In the genomic region with DNA sequence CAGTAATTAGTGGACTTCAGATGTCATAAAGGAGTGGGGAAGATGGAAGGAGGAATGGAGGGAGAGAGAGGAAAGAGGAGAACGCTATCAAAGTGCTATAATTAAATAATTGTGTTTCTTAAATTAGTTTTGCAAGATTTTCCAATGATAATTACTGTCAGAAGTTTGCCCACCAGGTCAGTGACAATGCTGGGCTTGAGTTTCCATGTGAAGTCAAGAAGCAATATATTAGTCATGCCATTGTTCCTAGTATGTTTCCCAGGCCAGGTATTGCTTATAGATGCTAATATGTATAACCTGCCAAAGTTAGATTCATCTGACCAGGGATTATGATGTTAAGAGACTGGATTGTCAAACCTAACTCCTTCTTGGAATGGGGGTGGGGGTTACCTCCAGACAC, we compare ENCODE assay signal across 17 cellular contexts.
A peak's percentile ranks its signal among the peaks of the same experiment; 100 is the strongest.
DNase-seq lines count a peak whose midpoint lies in the region; ATAC-seq and TF ChIP-seq lines count a peak whose summit lies in the region.
"Had no signal": no experiment of that assay in that cellular context is flagged by ENCODE, and none has a peak within 500 bp of the region (broad histone marks: within the 10 kb centered on the region; RNA-seq: fewer than 3 reads in every experiment).

No MANE protein-coding gene starts in this region.

- peak overlapping the region; percentile 75 for H3K4me2 ChIP-seq in smooth muscle cell
- H3K4me2 ChIP-seq: PC-9 had no signal

- H3K4me1 Mint-ChIP-seq in activated naive CD4-positive, alpha-beta T cell treated with anti-CD3 and anti-CD28 coated beads for 36 hours (ENCODE audit: low read depth), result peaks cover 89% of the 10 kb centered on the region

- peak overlapping the region; percentile 83 for H3K27ac ChIP-seq in smooth muscle cell (ENCODE audit: low read depth)
- H3K27ac ChIP-seq: dorsolateral prefrontal cortex, PC-9, suprapubic skin had no signal

- H3F3A ChIP-seq in smooth muscle cell (ENCODE audit: low read depth), result peaks cover 7% of the 10 kb centered on the region

- CTCF ChIA-PET in activated naive CD4-positive, alpha-beta T cell treated with anti-CD3 and anti-CD28 coated beads for 36 hours (lab: Charles Lee), result interaction anchor here (0.9 to 1.1 kb wide), 2 partner anchors 65 to 74 kb away, joined by 3 read pairs; no protein-coding TSS in a partner anchor

- no peaks in the 10 kb centered on the region for H3K79me2 ChIP-seq in smooth muscle cell (ENCODE audit: low read depth)

- peaks cover 14% of the 10 kb centered on the region for H3K4me1 ChIP-seq in smooth muscle cell (ENCODE audit: low read depth)

- 86% methylated on average over 1 of the region's 1 CpG for WGBS in smooth muscle cell (ENCODE audit: low lambda C conversion rate)

- H2AFZ ChIP-seq in smooth muscle cell (ENCODE audit: low read depth), result no peak overlapping the region
- H2AFZ ChIP-seq: PC-9 had no signal

- no peak overlapping the region for H3K9ac ChIP-seq in smooth muscle cell (ENCODE audit: low read depth)

- no peaks in the 10 kb centered on the region for H3K27me3 ChIP-seq in smooth muscle cell (ENCODE audit: low read depth)
- H3K27me3 ChIP-seq: dorsolateral prefrontal cortex, suprapubic skin had no signal

- H3K36me3 Mint-ChIP-seq in activated naive CD4-positive, alpha-beta T cell treated with anti-CD3 and anti-CD28 coated beads for 36 hours (ENCODE audit: low read depth), result peaks cover 36% of the 10 kb centered on the region

- peak overlapping the region; percentile 87 for H3K27ac Mint-ChIP-seq in activated naive CD4-positive, alpha-beta T cell treated with anti-CD3 and anti-CD28 coated beads for 36 hours

- TF ChIP-seq CTCF in fibroblast of mammary gland (conservative IDR thresholded peaks at IDR 0.05; ENCODE audit: control insufficient read depth, insufficient read depth, low read depth, low read length) (no peak), smooth muscle cell (IDR thresholded peaks at IDR 0.05; ENCODE audit: borderline replicate concordance, insufficient read depth, poor library complexity, severe bottlenecking) (no peak)

- no peaks in the 10 kb centered on the region for H3K36me3 ChIP-seq in smooth muscle cell (ENCODE audit: low read depth)
- H3K36me3 ChIP-seq: suprapubic skin had no signal

- H3K27me3 Mint-ChIP-seq in activated naive CD4-positive, alpha-beta T cell treated with anti-CD3 and anti-CD28 coated beads for 36 hours (ENCODE audit: low read depth), result no peaks in the 10 kb centered on the region

- no peaks in the 10 kb centered on the region for H3K9me3 ChIP-seq in smooth muscle cell (replicated peaks; ENCODE audit: low read depth)
- H3K9me3 ChIP-seq: suprapubic skin had no signal

- ATAC-seq in SK-N-SH treated with all-trans-retinoic acid at 6 μM for 48 hours, result peak; percentile 23
- ATAC-seq: left lobe of liver had no signal

- H3K4me3 Mint-ChIP-seq in activated naive CD4-positive, alpha-beta T cell treated with anti-CD3 and anti-CD28 coated beads for 36 hours, result peak overlapping the region; percentile 47

- no peaks in the 10 kb centered on the region for H4K20me1 ChIP-seq in smooth muscle cell (ENCODE audit: low read depth)

- H3K9me3 Mint-ChIP-seq in activated naive CD4-positive, alpha-beta T cell treated with anti-CD3 and anti-CD28 coated beads for 36 hours, result no peaks in the 10 kb centered on the region

- intact Hi-C loops in activated naive CD4-positive, alpha-beta T cell treated with anti-CD3 and anti-CD28 coated beads for 36 hours (cut with micrococcal nuclease), result loop anchor here (1.0 to 5.0 kb wide), 5 partner anchors 53 to 561 kb away; partner anchors contain the start of gene MAP3K7

- DNase-seq in activated naive CD4-positive, alpha-beta T cell treated with anti-CD3 and anti-CD28 coated beads for 36 hours, result no peak
- DNase-seq in activated naive CD4-positive, alpha-beta T cell treated with anti-CD3 and anti-CD28 coated beads, Interleukin-2, amount 50 U/mL, for 16 hours, result no peak
- DNase-seq in fibroblast of mammary gland (ENCODE audit: low read depth) (peak; percentile 39), smooth muscle cell (lab: John Stamatoyannopoulos, UW; ENCODE audit: unreplicated experiment) (no peak), ecto neural progenitor cell (ENCODE audit: low spot score) (no peak), cerebellar nuclear complex (lab: John Stamatoyannopoulos, UW) (no peak), inferior parietal cortex (ENCODE audit: extremely low spot score) (no peak)
- DNase-seq: Calu3, dorsolateral prefrontal cortex, GF-D8, H7, NCI-H1694, PC-9, SW 1271 had no signal

- H3K4me3 ChIP-seq in fibroblast of mammary gland (ENCODE audit: control insufficient read depth, low read depth, low read length), result no peak overlapping the region
- no peak overlapping the region for H3K4me3 ChIP-seq in smooth muscle cell
- H3K4me3 ChIP-seq: dorsolateral prefrontal cortex, PC-9, suprapubic skin had no signal

TF ChIP-seq in SK-N-SH treated with all-trans-retinoic acid at 6 μM for 48 hours, 23 proteins besides CTCF, POLR2A, EP300 and RAD21:
- TF ChIP-seq ISL1 (CRISPR knock-in tag; IDR thresholded peaks at IDR 0.05) (no peak), ZC3H10 (CRISPR knock-in tag; IDR thresholded peaks at IDR 0.05) (peak; percentile 81)
